8 cellular contexts compared by ENCODE assay signal in the genomic region with DNA sequence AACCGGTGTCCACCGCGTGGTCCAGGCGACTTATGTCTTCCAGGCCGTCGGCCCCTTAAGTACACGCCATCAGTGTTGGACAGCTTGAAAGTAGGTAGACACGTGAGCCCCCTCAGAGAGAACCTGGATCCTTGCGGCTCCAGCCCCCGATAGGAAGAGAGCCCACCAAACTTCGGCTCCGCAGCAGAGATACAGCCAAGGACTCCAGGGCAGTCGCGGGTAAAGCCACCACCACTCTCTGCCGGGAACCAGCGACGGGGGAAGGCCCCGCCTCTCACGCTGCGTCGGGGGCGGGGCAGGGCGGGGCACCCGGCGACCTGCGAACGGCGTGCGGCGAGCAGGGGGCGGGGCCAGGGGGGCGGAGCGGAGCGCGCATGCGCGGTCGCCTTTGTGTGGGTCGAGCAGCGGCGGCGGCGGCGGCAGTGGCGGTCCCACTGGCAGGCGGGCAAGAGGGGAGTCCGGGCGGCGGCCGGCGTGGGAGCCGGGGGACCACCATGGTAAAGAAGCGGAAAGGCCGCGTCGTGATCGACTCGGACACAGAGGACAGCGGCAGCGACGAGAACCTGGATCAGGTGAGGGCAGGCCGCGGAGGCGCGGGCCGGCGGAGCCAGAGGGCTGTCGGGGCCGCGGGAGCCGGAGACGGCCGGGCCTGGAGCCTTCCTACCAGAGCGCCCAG. TPM values are rescaled to one million over a fixed set of nuclear protein-coding genes. Genes with fewer than 3 reads are reported as not detected.
DNase-seq lines count a peak whose midpoint lies in the region; TF ChIP-seq lines count a peak whose summit lies in the region.

A gene (plus strand): TSS at position 354 of the 676 bp plus-strand sequence. CDS start 21 bp downstream, at position 375.

- TF ChIP-seq CTCF in HEK293 (tag by site-specific recombination; IDR thresholded peaks at IDR 0.05) (no peak), SK-N-SH (IDR thresholded peaks at IDR 0.05) (no peak)

- CTCF ChIA-PET in HEK293 (lab: Yijun Ruan, JAX): interaction anchor here (0.6 kb wide), 1 partner anchor 15 kb away, joined by 3 read pairs; no protein-coding TSS in a partner anchor
- CTCF ChIA-PET in SK-N-SH (lab: Yijun Ruan, JAX): no interaction called here

- H3K4me1 ChIP-seq in HEK293 (ENCODE audit: control insufficient read depth, insufficient read depth, low read length): 0 out of 2 replicates have a peak, but pooled peaks cover 4% of the 10 kb centered on the region
- peaks cover 6 to 14% of the 10 kb centered on the region in 2 experiments; a peak in 3 of 4 replicates for H3K4me1 ChIP-seq in SK-N-SH (ENCODE audit: control insufficient read depth in 1 of 2, insufficient read depth in 2 of 2, low read depth in 1 of 2, low read length in 1 of 2)

- H3K4me3 ChIP-seq in HEK293 (ENCODE audit: low read depth, low read length) (peak within 1 kb of the TSS; percentile 88), SK-N-SH (ENCODE audit: low read depth in 2 of 2, low read length in 1 of 2) (peak within 1 kb of the TSS; percentile 79 to 100)

- H4K20me1 ChIP-seq in SK-N-SH (ENCODE audit: insufficient read depth): peaks cover 43% of the 10 kb centered on the region

- DNase-seq in GF-D8 (lab: John Stamatoyannopoulos, UW) (peak; percentile 7), MV-4-11 (lab: John Stamatoyannopoulos, UW) (peak; percentile 85), SK-N-SH (peak; percentile 99), germinal center (ENCODE audit: low spot score) (peak; percentile 98), nucleus accumbens (lab: John Stamatoyannopoulos, UW) (peak; percentile 35 to 97 (median 92)), superior temporal gyrus (ENCODE audit: extremely low spot score) (peak; percentile 90)
- DNase-seq in activated naive CD4-positive, alpha-beta T cell treated with anti-CD3 and anti-CD28 coated beads, Interleukin-2, amount 50 U/mL, for 16 hours: peak; percentile 97

- H3K9me3 ChIP-seq in HEK293 (ENCODE audit: control insufficient read depth, insufficient read depth, low read depth, low read length): no peaks in the 10 kb centered on the region
- H3K9me3 ChIP-seq in SK-N-SH: no peaks in the 10 kb centered on the region

- peaks cover 12% of the 10 kb centered on the region for H3F3A ChIP-seq in SK-N-SH (replicated peaks; ENCODE audit: insufficient read depth)

- H3K27ac ChIP-seq in HEK293 (ENCODE audit: extremely low read depth, low read depth, low read length): peak within 1 kb of the TSS; percentile 78
- peak within 1 kb of the TSS; percentile 65 to 77 for H3K27ac ChIP-seq in SK-N-SH (ENCODE audit: low read depth in 2 of 2, low read length in 1 of 2)

- POLR2A ChIA-PET in HEK293 (lab: Yijun Ruan, JAX) (interaction anchor here (0.6 kb wide), 1 partner anchor 19 kb away, joined by 4 read pairs; no protein-coding TSS in a partner anchor), SK-N-SH (lab: Yijun Ruan, JAX) (interaction anchor here (0.5 kb wide), 1 partner anchor 319 kb away, joined by 5 read pairs; no protein-coding TSS in a partner anchor)

- WGBS in SK-N-SH (ENCODE audit: low lambda C conversion rate): 3% methylated on average over 17 of the region's 74 CpGs

- no peak for TF ChIP-seq RAD21 in SK-N-SH (IDR thresholded peaks at IDR 0.05; ENCODE audit: low read length)

- no peaks in the 10 kb centered on the region; a peak in 1 of 3 replicates for H3K36me3 ChIP-seq in HEK293 (ENCODE audit: control insufficient read depth in 2 of 2, insufficient read depth in 1 of 2, low read length in 2 of 2)
- H3K36me3 ChIP-seq in SK-N-SH (replicated peaks in 1 of 2; ENCODE audit: control insufficient read depth in 1 of 2, insufficient read depth in 2 of 2, low read length in 1 of 2): no peaks in the 10 kb centered on the region

- no peak for TF ChIP-seq EP300 in SK-N-SH (IDR thresholded peaks at IDR 0.05; ENCODE audit: borderline replicate concordance in 1 of 2, low read depth in 1 of 2, low read length in 1 of 2)

- H3K27me3 ChIP-seq in SK-N-SH (ENCODE audit: insufficient read depth): no peaks in the 10 kb centered on the region

- peak within 1 kb of the TSS; percentile 93 for H3K4me2 ChIP-seq in SK-N-SH

- peak within 1 kb of the TSS; percentile 92 for H3K9ac ChIP-seq in SK-N-SH

- H2AFZ ChIP-seq in SK-N-SH (ENCODE audit: low read depth): peak within 1 kb of the TSS; percentile 100

- H3K9me2 ChIP-seq in SK-N-SH: no peaks in the 10 kb centered on the region

- H3K79me2 ChIP-seq in SK-N-SH (ENCODE audit: insufficient read depth): peaks cover 67% of the 10 kb centered on the region

TF ChIP-seq in HEK293, 187 proteins besides CTCF, POLR2A, EP300 and RAD21 (continues in another document):
- TF ChIP-seq ZNF560 (tag by site-specific recombination; IDR thresholded peaks at IDR 0.05; ENCODE audit: borderline replicate concordance) (peak; percentile 32; the same call in 1 of the 2 replicates), KLF9 (tag by site-specific recombination; IDR thresholded peaks at IDR 0.05; ENCODE audit: low read depth) (peak; percentile 66), ZNF600 (tag by site-specific recombination; IDR thresholded peaks at IDR 0.05) (peak; percentile 87), PRDM1 (tag by site-specific recombination; IDR thresholded peaks at IDR 0.05) (no peak), FEZF1 (tag by site-specific recombination; IDR thresholded peaks at IDR 0.05) (no peak), ZNF19 (tag by site-specific recombination; IDR thresholded peaks at IDR 0.05; ENCODE audit: low read depth) (no peak), SP2 (tag by site-specific recombination; IDR thresholded peaks at IDR 0.05) (peak; percentile 39), MZF1 (tag by site-specific recombination; IDR thresholded peaks at IDR 0.05; ENCODE audit: borderline replicate concordance) (0 out of 2 replicates have a peak, but pooled peaks have one; percentile 13)
- TF ChIP-seq, protein P1, sequence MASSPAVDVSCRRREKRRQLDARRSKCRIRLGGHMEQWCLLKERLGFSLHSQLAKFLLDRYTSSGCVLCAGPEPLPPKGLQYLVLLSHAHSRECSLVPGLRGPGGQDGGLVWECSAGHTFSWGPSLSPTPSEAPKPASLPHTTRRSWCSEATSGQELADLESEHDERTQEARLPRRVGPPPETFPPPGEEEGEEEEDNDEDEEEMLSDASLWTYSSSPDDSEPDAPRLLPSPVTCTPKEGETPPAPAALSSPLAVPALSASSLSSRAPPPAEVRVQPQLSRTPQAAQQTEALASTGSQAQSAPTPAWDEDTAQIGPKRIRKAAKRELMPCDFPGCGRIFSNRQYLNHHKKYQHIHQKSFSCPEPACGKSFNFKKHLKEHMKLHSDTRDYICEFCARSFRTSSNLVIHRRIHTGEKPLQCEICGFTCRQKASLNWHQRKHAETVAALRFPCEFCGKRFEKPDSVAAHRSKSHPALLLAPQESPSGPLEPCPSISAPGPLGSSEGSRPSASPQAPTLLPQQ (tag by site-specific recombination; IDR thresholded peaks at IDR 0.05): peak; percentile 83

TF ChIP-seq in SK-N-SH, 30 proteins besides CTCF, POLR2A, EP300 and RAD21:
- TF ChIP-seq TEAD4 (IDR thresholded peaks at IDR 0.05; ENCODE audit: borderline replicate concordance, insufficient read depth): no peak
- TF ChIP-seq TAF1 (IDR thresholded peaks at IDR 0.05; ENCODE audit: borderline replicate concordance, low read depth, low read length): peak; percentile 80; the same call in 1 of the 2 replicates
- no peak for TF ChIP-seq NFIC (IDR thresholded peaks at IDR 0.05; ENCODE audit: borderline replicate concordance)
- TF ChIP-seq SMC3 (IDR thresholded peaks at IDR 0.05; ENCODE audit: low read depth, low read length): no peak
- TF ChIP-seq TCF12 (IDR thresholded peaks at IDR 0.05): peak; percentile 22; the same call in 1 of the 2 replicates
- TF ChIP-seq SIN3A (IDR thresholded peaks at IDR 0.05; ENCODE audit: borderline replicate concordance, low read depth, low read length): peak; percentile 15; the same call in 1 of the 2 replicates
- TF ChIP-seq, protein P2, sequence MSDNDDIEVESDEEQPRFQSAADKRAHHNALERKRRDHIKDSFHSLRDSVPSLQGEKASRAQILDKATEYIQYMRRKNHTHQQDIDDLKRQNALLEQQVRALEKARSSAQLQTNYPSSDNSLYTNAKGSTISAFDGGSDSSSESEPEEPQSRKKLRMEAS (IDR thresholded peaks at IDR 0.05; ENCODE audit: low read depth): peak; percentile 93
- TF ChIP-seq POLR2AphosphoS5 (IDR thresholded peaks at IDR 0.05; ENCODE audit: low read depth, low read length): peak; percentile 86
- peak; percentile 49 for TF ChIP-seq NRF1 (IDR thresholded peaks at IDR 0.05; ENCODE audit: low read depth, low read length)
- TF ChIP-seq, protein P3, sequence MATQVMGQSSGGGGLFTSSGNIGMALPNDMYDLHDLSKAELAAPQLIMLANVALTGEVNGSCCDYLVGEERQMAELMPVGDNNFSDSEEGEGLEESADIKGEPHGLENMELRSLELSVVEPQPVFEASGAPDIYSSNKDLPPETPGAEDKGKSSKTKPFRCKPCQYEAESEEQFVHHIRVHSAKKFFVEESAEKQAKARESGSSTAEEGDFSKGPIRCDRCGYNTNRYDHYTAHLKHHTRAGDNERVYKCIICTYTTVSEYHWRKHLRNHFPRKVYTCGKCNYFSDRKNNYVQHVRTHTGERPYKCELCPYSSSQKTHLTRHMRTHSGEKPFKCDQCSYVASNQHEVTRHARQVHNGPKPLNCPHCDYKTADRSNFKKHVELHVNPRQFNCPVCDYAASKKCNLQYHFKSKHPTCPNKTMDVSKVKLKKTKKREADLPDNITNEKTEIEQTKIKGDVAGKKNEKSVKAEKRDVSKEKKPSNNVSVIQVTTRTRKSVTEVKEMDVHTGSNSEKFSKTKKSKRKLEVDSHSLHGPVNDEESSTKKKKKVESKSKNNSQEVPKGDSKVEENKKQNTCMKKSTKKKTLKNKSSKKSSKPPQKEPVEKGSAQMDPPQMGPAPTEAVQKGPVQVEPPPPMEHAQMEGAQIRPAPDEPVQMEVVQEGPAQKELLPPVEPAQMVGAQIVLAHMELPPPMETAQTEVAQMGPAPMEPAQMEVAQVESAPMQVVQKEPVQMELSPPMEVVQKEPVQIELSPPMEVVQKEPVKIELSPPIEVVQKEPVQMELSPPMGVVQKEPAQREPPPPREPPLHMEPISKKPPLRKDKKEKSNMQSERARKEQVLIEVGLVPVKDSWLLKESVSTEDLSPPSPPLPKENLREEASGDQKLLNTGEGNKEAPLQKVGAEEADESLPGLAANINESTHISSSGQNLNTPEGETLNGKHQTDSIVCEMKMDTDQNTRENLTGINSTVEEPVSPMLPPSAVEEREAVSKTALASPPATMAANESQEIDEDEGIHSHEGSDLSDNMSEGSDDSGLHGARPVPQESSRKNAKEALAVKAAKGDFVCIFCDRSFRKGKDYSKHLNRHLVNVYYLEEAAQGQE (IDR thresholded peaks at IDR 0.05; ENCODE audit: low read depth, low read length): 0 out of 2 replicates have a peak, but pooled peaks have one; percentile 21
- TF ChIP-seq MXI1 (IDR thresholded peaks at IDR 0.05; ENCODE audit: low read depth, low read length): peak; percentile 98
TF ChIP-seq in SK-N-SH: peak in this region for 8.

RNA-seq across cellular contexts. Expression of the gene that starts here (rescaled TPM):
- polyA plus RNA-seq in SK-N-SH (2012; rRNA removed): 27.8 and 32.4 TPM in 2 replicates
- polyA plus RNA-seq in SK-N-SH (2012; cell fraction: cytosol; rRNA removed): 33.3 and 33.5 TPM in 2 replicates
- 16.7 and 30.3 TPM in 2 replicates for polyA plus RNA-seq in SK-N-SH (2012; cell fraction: nucleus; rRNA removed)

Comparison
In these comparisons a context has a peak if more than half of its experiments do, and no peak if none do; other contexts are left out.
1. Peak in every context shown above with its lines: DNase-seq, H3K4me3 ChIP-seq and H3K27ac ChIP-seq.
2. DNase-seq: peak in every context shown above with its lines; median percentile 99 in SK-N-SH; 98 in germinal center; 97 in activated naive CD4-positive, alpha-beta T cell treated with anti-CD3 and anti-CD28 coated beads, Interleukin-2, amount 50 U/mL, for 16 hours; 92 in nucleus accumbens; 90 in superior temporal gyrus; 85 in MV-4-11; 7 in GF-D8.